Comparison of ENCODE assay signal across 23 cellular contexts in the genomic region with DNA sequence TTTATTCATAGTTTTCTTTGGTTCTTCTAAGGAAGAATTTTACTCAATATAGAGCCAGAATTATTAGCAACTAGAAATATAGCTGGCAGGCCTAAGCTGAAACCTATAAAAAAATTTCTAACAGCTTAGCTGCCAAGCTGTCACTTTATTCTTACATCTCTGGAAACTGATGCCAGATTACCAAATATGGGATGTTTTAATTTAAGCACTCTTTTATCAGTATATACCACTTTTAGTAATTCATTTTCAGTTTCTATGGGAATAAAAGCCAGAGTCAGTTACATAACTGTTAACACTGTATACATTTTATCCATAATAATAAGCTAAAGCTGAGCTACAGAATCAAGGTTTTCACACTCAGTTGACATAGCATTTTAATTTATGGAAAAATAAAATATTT.
DNase-seq lines count a peak whose midpoint lies in the region; ATAC-seq and TF ChIP-seq lines count a peak whose summit lies in the region.
"Had no signal": no experiment of that assay in that cellular context is flagged by ENCODE, and none has a peak within 500 bp of the region (broad histone marks: within the 10 kb centered on the region; RNA-seq: fewer than 3 reads in every experiment).

No MANE protein-coding gene starts in this region.

- no peak overlapping the region for H3K9ac ChIP-seq in SK-N-MC (ENCODE audit: insufficient read length)
- H3K9ac ChIP-seq: BLaER1 treated with 17β-estradiol and CSF1 and Interleukin-3, amounts not matched to agents 10 nM and 100 nM had no signal

- H3K36me3 ChIP-seq in left ventricle myocardium inferior = peaks cover 44% of the 10 kb centered on the region
- H3K36me3 ChIP-seq in SK-N-MC (ENCODE audit: insufficient read depth, low read length) = peaks cover 20% of the 10 kb centered on the region

- TF ChIP-seq CTCF in left ventricle myocardium inferior (IDR thresholded peaks at IDR 0.05; ENCODE audit: borderline replicate concordance) = no peak

- H3K27ac ChIP-seq in left ventricle myocardium inferior (replicated peaks) (peak overlapping the region; percentile 1), SK-N-MC (peak overlapping the region; percentile 65; the same call in 1 of the 2 replicates)
- H3K27ac ChIP-seq: A549; BLaER1 treated with 17β-estradiol and CSF1 and Interleukin-3, amounts not matched to agents 10 nM and 100 nM had no signal

- peaks cover 17% of the 10 kb centered on the region for H3K4me1 ChIP-seq in left ventricle myocardium inferior
- H3K4me1 ChIP-seq: A549; BE2C; BLaER1 treated with 17β-estradiol and CSF1 and Interleukin-3, amounts not matched to agents 10 nM and 100 nM had no signal

- no peak overlapping the region for H3K4me3 ChIP-seq in left ventricle myocardium inferior
- no peak overlapping the region for H3K4me3 ChIP-seq in SK-N-MC
- H3K4me3 ChIP-seq: A549; BLaER1 treated with 17β-estradiol and CSF1 and Interleukin-3, amounts not matched to agents 10 nM and 100 nM; GM12878 had no signal

- no peak for DNase-seq in left ventricle myocardium inferior
- no peak for DNase-seq in left ventricle myocardium superior
- no peak for DNase-seq in SK-N-MC (ENCODE audit: low read depth, low spot score)
- DNase-seq in putamen (ENCODE audit: low spot score) = peak; percentile 59
- no peak for DNase-seq in GM19240 (ENCODE audit: insufficient read length, low spot score)
- DNase-seq in NCI-H82 treated with DMSO at 0.1 percent for 48 hours (lab: John Stamatoyannopoulos, UW; ENCODE audit: unreplicated experiment) = no peak
- DNase-seq: 8988T; ACHN; AML-193; BE2C; CD4-positive, alpha-beta T cell; CD8-positive, alpha-beta memory T cell; DMS 273 treated with DMSO at 0.1 percent for 48 hours; DMS79; EL; GDM1; GOT3; H7; HCEC 1CT had no signal

- no peaks in the 10 kb centered on the region for H3K27me3 ChIP-seq in left ventricle myocardium inferior (ENCODE audit: low read depth)
- H3K27me3 ChIP-seq: BE2C; BLaER1 treated with 17β-estradiol and CSF1 and Interleukin-3, amounts not matched to agents 10 nM and 100 nM had no signal

- H3K9me3 ChIP-seq in left ventricle myocardium inferior (replicated peaks) = no peaks in the 10 kb centered on the region
- no peaks in the 10 kb centered on the region for H3K9me3 ChIP-seq in SK-N-MC (ENCODE audit: low read depth, low read length)
- H3K9me3 ChIP-seq: A549; BE2C; BLaER1 treated with 17β-estradiol and CSF1 and Interleukin-3, amounts not matched to agents 10 nM and 100 nM had no signal

- ATAC-seq in left ventricle myocardium superior (no peak), HG03135 (IDR thresholded peaks at IDR 0.05; ENCODE audit: unreplicated experiment) (no peak)
- ATAC-seq: A549, GM12878 had no signal

- intact Hi-C loops in left ventricle myocardium inferior (cut with micrococcal nuclease) (no loop called here), left ventricle myocardium superior (cut with micrococcal nuclease) (no loop called here)
